ENCODE assay signal across 19 cellular contexts in the genomic region with DNA sequence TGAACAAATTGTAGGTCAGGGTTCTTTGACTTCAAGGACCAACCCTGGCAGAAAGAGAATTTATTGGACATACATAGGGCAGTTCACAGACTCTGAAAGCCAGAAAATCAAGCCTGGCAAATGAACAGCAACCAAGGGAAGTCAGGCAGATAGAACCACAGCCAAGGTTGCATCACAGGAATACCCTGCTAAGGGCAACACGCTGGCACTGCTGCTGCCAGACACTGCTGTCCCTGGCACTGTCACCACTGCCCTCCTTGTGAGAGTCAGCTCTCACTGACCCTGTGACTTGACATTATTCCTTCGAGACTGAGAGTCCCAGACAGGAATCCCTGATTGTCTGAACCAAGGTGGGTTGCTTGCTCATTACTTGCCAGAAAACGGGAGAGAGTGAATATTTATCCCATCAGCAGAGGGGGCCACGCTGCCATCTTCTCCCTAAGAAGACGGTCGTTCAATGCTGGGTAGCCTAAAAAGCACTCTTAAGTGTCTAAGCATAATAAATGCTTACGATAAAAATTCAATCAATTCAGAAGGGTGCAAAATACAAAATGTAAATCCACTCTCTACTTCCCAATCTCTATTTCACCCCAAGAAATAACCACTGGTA. TPM values are rescaled to one million over a fixed set of nuclear protein-coding genes. Genes with fewer than 3 reads are reported as not detected.
DNase-seq lines count a peak whose midpoint lies in the region; ATAC-seq and TF ChIP-seq lines count a peak whose summit lies in the region.
"Had no signal": no experiment of that assay in that cellular context is flagged by ENCODE, and none has a peak within 500 bp of the region (broad histone marks: within the 10 kb centered on the region; RNA-seq: fewer than 3 reads in every experiment).

No MANE protein-coding gene starts in this region.

- no peaks in the 10 kb centered on the region for H3K27me3 ChIP-seq in left ventricle myocardium inferior (ENCODE audit: low read depth)
- no peaks in the 10 kb centered on the region for H3K27me3 ChIP-seq in prostate gland (replicated peaks; ENCODE audit: insufficient read depth)

- peak; percentile 19 for DNase-seq in ELF-1 (ENCODE audit: low read depth, low spot score)
- DNase-seq in left ventricle myocardium inferior: peak; percentile 57
- peak; percentile 5 for DNase-seq in prostate gland (ENCODE audit: low spot score)
- no peak for DNase-seq in activated CD8-positive, alpha-beta memory T cell treated with anti-CD3 and anti-CD28 coated beads, Interleukin-2, amount 50 U/mL, for 48 hours
- DNase-seq in NCI-H446 treated with DMSO at 0.1 percent for 48 hours (lab: John Stamatoyannopoulos, UW): no peak
- no peak for DNase-seq in RWPE1 (ENCODE audit: low spot score)
- DNase-seq: activated CD4-positive, alpha-beta memory T cell treated with anti-CD3 and anti-CD28 coated beads for 36 hours; activated naive CD8-positive, alpha-beta T cell treated with anti-CD3 and anti-CD28 coated beads, Interleukin-2, amount 10 ng/mL, durations not matched to agents 7 days and 5 days; activated T-cell treated with anti-CD3 and anti-CD28 coated beads, Interleukin-2, amount 50 U/mL, for 4 hours; effector CD4-positive, alpha-beta T cell; GDM1; naive thymus-derived CD4-positive, alpha-beta T cell; NCI-H1694 treated with DMSO at 0.1 percent for 48 hours; PC-3; stimulated activated CD4-positive, alpha-beta T cell treated with anti-CD3 and anti-CD28 coated beads, Interleukin-1b, Interleukin-23, amount 100 ng/mL, for 48 hours had no signal

- intact Hi-C loops in left ventricle myocardium inferior (cut with micrococcal nuclease) (no loop called here), prostate gland (cut with DNase I) (no loop called here)

- peak; percentile 33 for TF ChIP-seq CTCF in VCaP (conservative IDR thresholded peaks at IDR 0.05)
- TF ChIP-seq CTCF in left ventricle myocardium inferior (IDR thresholded peaks at IDR 0.05; ENCODE audit: borderline replicate concordance): no peak
- TF ChIP-seq CTCF in prostate gland (IDR thresholded peaks at IDR 0.05): no peak
- TF ChIP-seq CTCF in RWPE1 (conservative IDR thresholded peaks at IDR 0.05; ENCODE audit: low read depth): no peak

- H3K9me3 ChIP-seq in left ventricle myocardium inferior (replicated peaks): peaks cover 14% of the 10 kb centered on the region
- H3K9me3 ChIP-seq in prostate gland: no peaks in the 10 kb centered on the region

- POLR2A ChIA-PET in RWPE1 (lab: Yijun Ruan, JAX; ENCODE audit: low non-redundant PET): no interaction called here

- no peak for TF ChIP-seq POLR2A in prostate gland (IDR thresholded peaks at IDR 0.05)

- H3K4me3 ChIP-seq in left ventricle myocardium inferior: peak overlapping the region; percentile 13
- no peak overlapping the region for H3K4me3 ChIP-seq in prostate gland

- no peak for ATAC-seq in HG02840 (IDR thresholded peaks at IDR 0.05; ENCODE audit: low FRiP score, unreplicated experiment)
- ATAC-seq: activated T-cell treated with anti-CD3 and anti-CD28 coated beads, Interleukin-2, amount 50 U/mL, for 4 hours; naive thymus-derived CD4-positive, alpha-beta T cell; PC-3 had no signal

- H3K4me1 ChIP-seq in left ventricle myocardium inferior (peaks cover 50% of the 10 kb centered on the region), prostate gland (replicated peaks) (no peaks in the 10 kb centered on the region)

- CTCF ChIA-PET in RWPE1 (lab: Yijun Ruan, JAX): interaction anchor here (0.6 to 0.7 kb wide), 3 partner anchors 132 to 451 kb away, joined by 3 read pairs; no protein-coding TSS in a partner anchor

- H3K36me3 ChIP-seq in left ventricle myocardium inferior (no peaks in the 10 kb centered on the region), prostate gland (no peaks in the 10 kb centered on the region)

- 50% methylated on average over 7 of the region's 7 CpGs for WGBS in prostate gland

- H3K27ac ChIP-seq in VCaP: no peak overlapping the region
- peak overlapping the region; percentile 77 for H3K27ac ChIP-seq in left ventricle myocardium inferior (replicated peaks)
- H3K27ac ChIP-seq in prostate gland: no peak overlapping the region
- H3K27ac ChIP-seq in RWPE1: no peak overlapping the region

RNA-seq across cellular contexts. Expression of gene PTTG2, which starts 23.2 kb away (rescaled TPM):
- total RNA-seq in left ventricle myocardium inferior: 0.58 TPM
- total RNA-seq in prostate gland: 1 to 10 TPM in 1 of 2 donors, not detected in 1; 2.6 TPM
- total RNA-seq: activated CD4-positive, alpha-beta memory T cell treated with anti-CD3 and anti-CD28 coated beads for 36 hours; activated T-cell treated with anti-CD3 and anti-CD28 coated beads, Interleukin-2, amount 50 U/mL, for 4 hours; bronchial epithelial cell; NCI-H460; PC-3 had no signal

RNA-seq across cellular contexts. Expression of gene TBC1D1, which starts 46.1 kb away (rescaled TPM):
- total RNA-seq in left ventricle myocardium inferior: 129 TPM
- total RNA-seq in prostate gland: 100 to 1,000 TPM in 1 of 2 donors, 10 to 100 TPM in 1; 49.8 to 129 TPM

Comparison
In these comparisons a context has a peak if more than half of its experiments do, and no peak if none do; other contexts are left out.
1. DNase-seq: peak in ELF-1 (single experiment), left ventricle myocardium inferior (single experiment) and prostate gland (single experiment); none in activated CD8-positive, alpha-beta memory T cell treated with anti-CD3 and anti-CD28 coated beads, Interleukin-2, amount 50 U/mL, for 48 hours (single experiment), NCI-H446 treated with DMSO at 0.1 percent for 48 hours (single experiment) and RWPE1 (single experiment).